ENCODE assay signal across 9 cellular contexts in the genomic region with DNA sequence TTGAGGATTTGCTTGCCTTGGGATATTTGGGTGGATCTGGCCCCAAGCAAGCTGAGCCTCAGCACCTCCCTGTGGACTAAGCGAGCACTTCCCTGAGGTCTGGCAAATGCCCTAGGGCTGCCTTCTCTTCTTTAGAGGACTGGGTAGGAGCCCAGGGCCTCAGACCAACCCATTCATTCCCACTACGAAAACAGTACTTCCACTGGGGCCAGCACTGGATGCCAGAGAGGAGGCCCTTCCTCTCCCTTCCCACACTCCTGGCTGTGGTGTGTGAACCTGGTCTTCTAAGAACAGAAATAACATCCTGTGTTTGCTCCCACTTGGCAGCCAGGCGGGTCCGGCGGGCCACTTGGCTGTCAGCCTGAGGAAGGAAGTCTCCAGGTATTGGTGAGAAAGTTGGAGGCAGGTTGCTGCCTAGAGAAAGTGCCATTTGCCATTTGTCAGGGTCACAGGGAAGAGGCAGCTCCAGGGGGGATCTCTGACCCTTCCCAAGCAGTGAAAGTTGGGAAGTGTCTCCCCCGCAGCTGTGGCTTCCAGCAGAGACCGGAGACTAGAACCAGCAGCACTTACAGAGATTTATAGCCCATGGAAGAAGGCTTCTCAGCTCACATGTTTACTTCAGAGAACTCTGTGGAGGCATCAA.
DNase-seq lines count a peak whose midpoint lies in the region; ATAC-seq and TF ChIP-seq lines count a peak whose summit lies in the region.
"Had no signal": no experiment of that assay in that cellular context is flagged by ENCODE, and none has a peak within 500 bp of the region (broad histone marks: within the 10 kb centered on the region; RNA-seq: fewer than 3 reads in every experiment).

No MANE protein-coding gene starts in this region.

- peak in 3 of 4 experiments; percentile 19 to 44 (median 24) for TF ChIP-seq CTCF in gastroesophageal sphincter (IDR thresholded peaks at IDR 0.05)

- no peak overlapping the region for H3K4me3 ChIP-seq in NT2/D1 (ENCODE audit: insufficient read length, low read depth)
- no peak overlapping the region for H3K4me3 ChIP-seq in gastroesophageal sphincter

- H3K4me1 ChIP-seq in NT2/D1 (ENCODE audit: insufficient read depth, insufficient read length) (peaks cover 8% of the 10 kb centered on the region), gastroesophageal sphincter (peaks cover 0 to 14% (median 11%) of the 10 kb centered on the region in 3 donors)

- no peak for TF ChIP-seq POLR2A in gastroesophageal sphincter (IDR thresholded peaks at IDR 0.05)

- DNase-seq in DMS53 treated with DMSO at 0.1 percent for 48 hours (lab: John Stamatoyannopoulos, UW; ENCODE audit: unreplicated experiment), result peak; percentile 70
- DNase-seq in NT2/D1 (ENCODE audit: low read depth, low spot score), result peak; percentile 33
- DNase-seq in posterior vena cava (ENCODE audit: low spot score), result peak; percentile 82
- no peak for DNase-seq in HT-29 (ENCODE audit: low spot score)
- no peak for DNase-seq in stimulated activated CD4-positive, alpha-beta T cell treated with anti-CD3 and anti-CD28 coated beads, Interleukin-4, amount 100 ng/mL, for 24 hours
- DNase-seq: DND-41 had no signal

- no peaks in the 10 kb centered on the region for H3K27me3 ChIP-seq in NT2/D1 (ENCODE audit: insufficient read depth, insufficient read length)
- H3K27me3 ChIP-seq in gastroesophageal sphincter, result no peaks in the 10 kb centered on the region

- H3K27ac ChIP-seq in gastroesophageal sphincter, result peak overlapping the region in 3 of 4 donors; percentile 48 to 68 (median 63)

- intact Hi-C loops in posterior vena cava (cut with DNase I), result no loop called here

- H3K36me3 ChIP-seq in NT2/D1 (ENCODE audit: insufficient read depth, insufficient read length, low read length), result no peaks in the 10 kb centered on the region
- no peaks in the 10 kb centered on the region for H3K36me3 ChIP-seq in gastroesophageal sphincter

- 67% methylated on average over 1 of the region's 7 CpGs; no CpG with 5 or more reads in 1 of the 2 donors for WGBS in gastroesophageal sphincter (ENCODE audit: low coverage in 1 of 2), 2 donors

- ATAC-seq in gastroesophageal sphincter (peak; percentile 71), GM21737 (IDR thresholded peaks at IDR 0.05; ENCODE audit: unreplicated experiment) (no peak), HG02938 (IDR thresholded peaks at IDR 0.05; ENCODE audit: unreplicated experiment) (no peak)

- no peak overlapping the region for H3K9ac ChIP-seq in NT2/D1 (ENCODE audit: insufficient read length, low read depth)

- H3K9me3 ChIP-seq in NT2/D1 (ENCODE audit: insufficient read depth, low read length) (no peaks in the 10 kb centered on the region), gastroesophageal sphincter (no peaks in the 10 kb centered on the region)

- TF ChIP-seq EP300 in gastroesophageal sphincter (IDR thresholded peaks at IDR 0.05), result no peak

Comparison
In these comparisons a context has a peak if more than half of its experiments do, and no peak if none do; other contexts are left out.
1. DNase-seq: peak in DMS53 treated with DMSO at 0.1 percent for 48 hours (single experiment), NT2/D1 (single experiment) and posterior vena cava (single experiment); none in HT-29 (single experiment) and stimulated activated CD4-positive, alpha-beta T cell treated with anti-CD3 and anti-CD28 coated beads, Interleukin-4, amount 100 ng/mL, for 24 hours (single experiment).